7 cellular contexts compared by ENCODE assay signal in the genomic region with DNA sequence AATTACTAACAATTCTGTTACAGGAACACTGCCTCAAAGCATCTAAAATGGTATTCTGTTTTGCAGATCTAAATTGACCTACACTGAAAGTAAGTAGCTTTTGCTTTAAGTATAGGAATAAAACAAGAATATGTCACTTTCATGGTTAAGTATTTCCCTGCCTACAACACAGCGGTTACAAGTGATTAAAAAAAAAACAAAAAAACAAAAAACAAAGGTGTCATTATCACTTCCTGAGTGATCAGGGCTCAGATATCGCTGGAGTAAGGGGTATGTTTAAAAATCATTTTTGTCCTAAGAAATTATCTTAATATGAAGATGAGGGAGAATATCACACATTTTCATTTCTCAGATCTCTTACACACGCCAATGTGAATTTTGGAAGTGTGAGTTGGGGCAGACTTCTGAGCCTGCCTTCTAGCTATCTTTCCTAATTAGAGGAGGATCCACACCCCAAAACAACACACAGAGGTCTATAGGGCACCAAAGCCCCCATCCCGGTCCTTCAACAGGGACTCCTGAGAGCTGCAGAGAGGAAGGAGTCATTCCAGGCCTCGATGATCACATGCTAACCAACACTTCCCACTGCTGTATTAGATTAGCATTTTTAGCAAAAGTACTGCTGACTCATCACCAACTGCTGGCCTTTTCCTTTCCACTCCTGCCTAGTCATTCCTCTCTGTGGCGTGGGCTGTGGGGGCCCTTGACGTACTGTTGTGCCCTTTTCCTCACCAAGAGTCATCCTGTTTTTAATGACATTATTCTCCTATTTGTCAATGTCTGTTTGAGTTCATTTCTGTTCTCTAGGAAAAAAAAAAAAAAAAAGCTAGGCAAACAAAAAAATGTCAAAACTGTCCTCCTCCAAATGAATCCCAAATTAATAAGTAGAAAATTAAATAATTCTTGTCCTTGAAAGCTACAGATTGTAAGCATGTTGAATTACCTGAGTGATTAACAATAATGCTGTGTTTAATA. TPM values are rescaled to one million over a fixed set of nuclear protein-coding genes. Genes with fewer than 3 reads are reported as not detected.
DNase-seq lines count a peak whose midpoint lies in the region; ATAC-seq and TF ChIP-seq lines count a peak whose summit lies in the region.

No MANE protein-coding gene starts in this region.

- no peak overlapping the region for H3K4me3 ChIP-seq in lower lobe of right lung

- no peaks in the 10 kb centered on the region for H3K27me3 Mint-ChIP-seq in T-cell

- POLR2A ChIA-PET in T-cell (lab: Charles Lee) = interaction anchor here (0.5 to 0.7 kb wide), 3 partner anchors 9 to 1501 kb away, joined by 3 to 10 read pairs (median 3); no protein-coding TSS in a partner anchor

- peaks cover 18% of the 10 kb centered on the region for H3K36me3 Mint-ChIP-seq in T-cell

- no peaks in the 10 kb centered on the region for H3K27me3 ChIP-seq in lower lobe of right lung (ENCODE audit: low read depth)

- H3K9me3 Mint-ChIP-seq in T-cell = peaks cover 0 to 24% (median 7%) of the 10 kb centered on the region in 3 donors

- H3K4me1 ChIP-seq in lower lobe of right lung = peaks cover 5% of the 10 kb centered on the region

- ATAC-seq in GM18858 (IDR thresholded peaks at IDR 0.05; ENCODE audit: unreplicated experiment) (peak; percentile 97), HG02938 (IDR thresholded peaks at IDR 0.05; ENCODE audit: unreplicated experiment) (peak; percentile 92), T-cell (replicated peaks in 1 of 4) (peak in 2 of 4 experiments; percentile 51 to 53), lower lobe of right lung (peak; percentile 67 to 74)

- CTCF ChIA-PET in T-cell (lab: Charles Lee) = interaction anchor here in 1 of 2 donors (0.6 kb wide), 6 partner anchors 13 to 198 kb away, joined by 3 to 6 read pairs (median 4); no protein-coding TSS in a partner anchor

- no peak for TF ChIP-seq CTCF in lower lobe of right lung (IDR thresholded peaks at IDR 0.05)

- H3K4me1 Mint-ChIP-seq in T-cell = peaks cover 10 to 14% (median 14%) of the 10 kb centered on the region in 3 donors

- H3K27ac ChIP-seq in caudate nucleus (ENCODE audit: low read depth, low read length) = peak overlapping the region; percentile 37
- H3K27ac ChIP-seq in lower lobe of right lung = no peak overlapping the region

- H3K27ac Mint-ChIP-seq in T-cell = peak overlapping the region; percentile 47 to 78

- H3K9me3 ChIP-seq in lower lobe of right lung = no peaks in the 10 kb centered on the region

- intact Hi-C loops in lower lobe of right lung (cut with DNase I) = no loop called here

- DNase-seq in T-cell = peak in 1 of 34 experiments; percentile 3
- DNase-seq in caudate nucleus (lab: John Stamatoyannopoulos, UW) = peak in 50 of 61 donors; percentile 5 to 90 (median 44)
- DNase-seq in lower lobe of right lung = no peak
- DNase-seq in stimulated activated CD8-positive, alpha-beta memory T cell treated with anti-CD3 and anti-CD28 coated beads, Interleukin-2, amount 100 ng/mL, for 48 hours (ENCODE audit: low read depth in 2 of 2) = peak; percentile 40 to 65
- no peak for DNase-seq in NCI-H187 (lab: John Stamatoyannopoulos, UW)

- no peak overlapping the region for H3K4me3 Mint-ChIP-seq in T-cell

- no peaks in the 10 kb centered on the region for H3K36me3 ChIP-seq in lower lobe of right lung

RNA-seq across cellular contexts. Expression of a gene that starts 31.2 kb away (rescaled TPM):
- 1 to 10 TPM in 1 of 5 donors, under 1 TPM in 4; 0.43 to 1.5 (median 0.76) TPM for total RNA-seq in T-cell
- 3.8 TPM for total RNA-seq in lower lobe of right lung

Comparison
In these comparisons a context has a peak if more than half of its experiments do, and no peak if none do; other contexts are left out.
1. DNase-seq: peak in caudate nucleus (50 of 61) and stimulated activated CD8-positive, alpha-beta memory T cell treated with anti-CD3 and anti-CD28 coated beads, Interleukin-2, amount 100 ng/mL, for 48 hours (2 of 2); none in lower lobe of right lung (single experiment) and NCI-H187 (0 of 2).